In the genomic region with DNA sequence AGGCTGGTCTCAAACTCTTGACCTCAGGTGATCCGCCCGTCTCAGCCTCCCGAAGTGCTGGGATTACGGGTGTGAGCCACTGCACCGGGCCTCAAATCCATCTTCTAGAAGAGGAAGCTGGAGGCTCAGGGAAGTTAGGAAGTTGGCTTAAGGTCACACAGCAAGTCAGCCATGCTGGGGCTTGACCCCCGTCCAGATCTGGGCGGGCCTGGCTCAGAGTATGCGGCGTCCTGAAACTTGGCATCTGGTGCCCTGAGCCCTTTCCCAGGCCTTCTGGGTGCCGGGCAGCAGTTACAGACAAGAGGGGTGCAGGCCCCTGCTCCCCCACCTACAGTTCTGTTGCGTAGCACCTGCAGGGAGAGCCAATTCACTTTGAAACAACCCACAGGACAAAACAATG, we compare ENCODE assay signal across 32 cellular contexts. TPM values are rescaled to one million over a fixed set of nuclear protein-coding genes. Genes with fewer than 3 reads are reported as not detected.
"Had no signal": no experiment of that assay in that cellular context is flagged by ENCODE, and none has a peak within 500 bp of the region (broad histone marks: within the 10 kb centered on the region; RNA-seq: fewer than 3 reads in every experiment).

No MANE protein-coding gene starts in this region.

- FAIRE-seq: K562, TTC549 had no signal

- H3K36me3 ChIP-seq: brain microvascular endothelial cell, SJSA1 had no signal

- H3K4me1 ChIP-seq: SJSA1 had no signal

- H3K4me1 Mint-ChIP-seq: activated B cell treated with CpG ODN at 0.5 μM for 24 hours; activated CD4-positive, alpha-beta memory T cell treated with anti-CD3 and anti-CD28 coated beads, Interleukin-2, amount 10 ng/mL, durations not matched to agents 7 days and 5 days; activated CD8-positive, alpha-beta memory T cell treated with anti-CD3 and anti-CD28 coated beads, Interleukin-2, amount 10 ng/mL, durations not matched to agents 7 days and 5 days; activated naive CD4-positive, alpha-beta T cell treated with anti-CD3 and anti-CD28 coated beads, Interleukin-2, amount 10 ng/mL, durations not matched to agents 7 days and 5 days; activated naive CD8-positive, alpha-beta T cell treated with anti-CD3 and anti-CD28 coated beads, Interleukin-2, amount 50 U/mL, for 24 hours had no signal

- H3K9me3 Mint-ChIP-seq: activated B cell treated with CpG ODN at 0.5 μM for 24 hours; activated CD4-positive, alpha-beta memory T cell treated with anti-CD3 and anti-CD28 coated beads, Interleukin-2, amount 10 ng/mL, durations not matched to agents 7 days and 5 days; activated naive CD4-positive, alpha-beta T cell treated with anti-CD3 and anti-CD28 coated beads, Interleukin-2, amount 10 ng/mL, durations not matched to agents 7 days and 5 days; activated naive CD8-positive, alpha-beta T cell treated with anti-CD3 and anti-CD28 coated beads, Interleukin-2, amount 50 U/mL, for 24 hours; T-helper 1 cell treated with Interleukin-12 subunit alpha and Interleukin-12 subunit beta and Interleukin-4 antibody, amounts not matched to agents 30 μg/mL and 1 μg/mL, for 36 hours; T-helper 2 cell treated with Interferon-gamma antibody and Interleukin-4, amounts not matched to agents 5 μg/mL and 100 μg/mL, for 36 hours had no signal

- H3K4me3 Mint-ChIP-seq: activated B cell treated with CpG ODN at 0.5 μM for 24 hours; activated CD4-positive, alpha-beta memory T cell treated with anti-CD3 and anti-CD28 coated beads, Interleukin-2, amount 10 ng/mL, durations not matched to agents 7 days and 5 days; activated CD8-positive, alpha-beta memory T cell treated with anti-CD3 and anti-CD28 coated beads, Interleukin-2, amount 10 ng/mL, durations not matched to agents 7 days and 5 days; activated naive CD4-positive, alpha-beta T cell treated with anti-CD3 and anti-CD28 coated beads, Interleukin-2, amount 10 ng/mL, durations not matched to agents 7 days and 5 days; activated naive CD8-positive, alpha-beta T cell; activated naive CD8-positive, alpha-beta T cell treated with anti-CD3 and anti-CD28 coated beads, Interleukin-2, amount 50 U/mL, for 24 hours; T-helper 1 cell treated with Interleukin-12 subunit alpha and Interleukin-12 subunit beta and Interleukin-4 antibody, amounts not matched to agents 30 μg/mL and 1 μg/mL, for 36 hours; T-helper 2 cell treated with Interferon-gamma antibody and Interleukin-4, amounts not matched to agents 5 μg/mL and 100 μg/mL, for 36 hours had no signal

- H3K4me3 ChIP-seq: K562, SJSA1 had no signal

- H3K36me3 Mint-ChIP-seq: activated CD8-positive, alpha-beta memory T cell treated with anti-CD3 and anti-CD28 coated beads, Interleukin-2, amount 10 ng/mL, durations not matched to agents 7 days and 5 days; activated naive CD4-positive, alpha-beta T cell treated with anti-CD3 and anti-CD28 coated beads, Interleukin-2, amount 10 ng/mL, durations not matched to agents 7 days and 5 days; activated naive CD8-positive, alpha-beta T cell had no signal

- H3K27me3 ChIP-seq: brain microvascular endothelial cell had no signal

- H3K27ac Mint-ChIP-seq: activated B cell treated with CpG ODN at 0.5 μM for 24 hours; activated CD4-positive, alpha-beta memory T cell treated with anti-CD3 and anti-CD28 coated beads, Interleukin-2, amount 10 ng/mL, durations not matched to agents 7 days and 5 days; activated CD8-positive, alpha-beta memory T cell treated with anti-CD3 and anti-CD28 coated beads, Interleukin-2, amount 10 ng/mL, durations not matched to agents 7 days and 5 days; activated naive CD4-positive, alpha-beta T cell treated with anti-CD3 and anti-CD28 coated beads, Interleukin-2, amount 10 ng/mL, durations not matched to agents 7 days and 5 days; activated naive CD8-positive, alpha-beta T cell; activated naive CD8-positive, alpha-beta T cell treated with anti-CD3 and anti-CD28 coated beads, Interleukin-2, amount 50 U/mL, for 24 hours; T-helper 1 cell treated with Interleukin-12 subunit alpha and Interleukin-12 subunit beta and Interleukin-4 antibody, amounts not matched to agents 30 μg/mL and 1 μg/mL, for 36 hours; T-helper 2 cell treated with Interferon-gamma antibody and Interleukin-4, amounts not matched to agents 5 μg/mL and 100 μg/mL, for 36 hours had no signal

- H3K9me3 ChIP-seq: SJSA1, SK-N-SH had no signal

- H3K9ac ChIP-seq: SK-N-SH had no signal

- H3K4me2 ChIP-seq: SK-N-SH had no signal

- DNase-seq: activated B cell treated with CpG ODN at 0.5 μM for 24 hours; activated CD4-positive, alpha-beta memory T cell treated with anti-CD3 and anti-CD28 coated beads, Interleukin-2, amount 10 ng/mL, durations not matched to agents 7 days and 5 days; activated CD4-positive, alpha-beta T cell treated with anti-CD3 and anti-CD28 coated beads for 1 hour; activated CD4-positive, alpha-beta T cell treated with anti-CD3 and anti-CD28 coated beads for 48 hours; activated CD8-positive, alpha-beta memory T cell treated with anti-CD3 and anti-CD28 coated beads for 24 hours; activated CD8-positive, alpha-beta memory T cell treated with anti-CD3 and anti-CD28 coated beads, Interleukin-2, amount 10 ng/mL, durations not matched to agents 7 days and 5 days; activated CD8-positive, alpha-beta memory T cell treated with anti-CD3 and anti-CD28 coated beads, Interleukin-2, amount 50 U/mL, for 48 hours; activated effector memory CD4-positive, alpha-beta T cell treated with Interleukin-2 at 50 U/mL for 16 hours; activated naive CD4-positive, alpha-beta T cell treated with anti-CD3 and anti-CD28 coated beads, Interleukin-2, amount 10 ng/mL, durations not matched to agents 7 days and 5 days; activated naive CD8-positive, alpha-beta T cell treated with anti-CD3 and anti-CD28 coated beads, Interleukin-2, amount 50 U/mL, for 24 hours; activated T-cell treated with anti-CD3 and anti-CD28 coated beads, Interleukin-2, amount 50 U/mL, for 48 hours; brain microvascular endothelial cell; NCI-H1092 treated with DMSO at 0.1 percent for 48 hours; NCI-H1417; NCI-H146; NCI-H187 treated with DMSO at 0.1 percent for 48 hours; NCI-H2081 treated with DMSO at 0.1 percent for 48 hours; NCI-H345; NCI-H524 treated with DMSO at 0.1 percent for 48 hours; SHP77 treated with DMSO at 0.1 percent for 48 hours; SK-N-SH had no signal

- H3K27me3 Mint-ChIP-seq: activated CD8-positive, alpha-beta memory T cell treated with anti-CD3 and anti-CD28 coated beads, Interleukin-2, amount 10 ng/mL, durations not matched to agents 7 days and 5 days; activated naive CD4-positive, alpha-beta T cell treated with anti-CD3 and anti-CD28 coated beads, Interleukin-2, amount 10 ng/mL, durations not matched to agents 7 days and 5 days; activated naive CD8-positive, alpha-beta T cell; activated naive CD8-positive, alpha-beta T cell treated with anti-CD3 and anti-CD28 coated beads, Interleukin-2, amount 50 U/mL, for 24 hours had no signal

- ATAC-seq: activated CD8-positive, alpha-beta memory T cell treated with anti-CD3 and anti-CD28 coated beads, Interleukin-2, amount 10 ng/mL, durations not matched to agents 7 days and 5 days; activated naive CD8-positive, alpha-beta T cell treated with anti-CD3 and anti-CD28 coated beads, Interleukin-2, amount 50 U/mL, for 24 hours; K562; Panc1 had no signal

- H3K27ac ChIP-seq: brain microvascular endothelial cell, SJSA1 had no signal

RNA-seq across cellular contexts. Expression of a gene that starts 11.2 kb away (rescaled TPM):
- total RNA-seq: activated B cell treated with CpG ODN at 0.5 μM for 24 hours; activated CD4-positive, alpha-beta memory T cell treated with anti-CD3 and anti-CD28 coated beads, Interleukin-2, amount 10 ng/mL, durations not matched to agents 7 days and 5 days; activated CD8-positive, alpha-beta memory T cell treated with anti-CD3 and anti-CD28 coated beads, Interleukin-2, amount 10 ng/mL, durations not matched to agents 7 days and 5 days; aorta; K562; M059J; NCI-H460; RPMI7951; SJSA1 had no signal
- polyA plus RNA-seq: aorta, K562 had no signal
